Comparison of ENCODE assay signal across 14 cellular contexts in genomic region chr4:110867251-110867960, GRCh38.
DNase-seq lines count a peak whose midpoint lies in the region; ATAC-seq and TF ChIP-seq lines count a peak whose summit lies in the region.
"Had no signal": no experiment of that assay in that cellular context is flagged by ENCODE, and none has a peak within 500 bp of the region (broad histone marks: within the 10 kb centered on the region; RNA-seq: fewer than 3 reads in every experiment).

No MANE protein-coding gene starts in this region.

- no peaks in the 10 kb centered on the region for H3K27me3 ChIP-seq in H7 (ENCODE audit: control insufficient read depth, insufficient read depth, low read length)
- no peaks in the 10 kb centered on the region for H3K27me3 ChIP-seq in effector memory CD4-positive, alpha-beta T cell (replicated peaks; ENCODE audit: control insufficient read depth, insufficient read depth, low read length, poor library complexity, severe bottlenecking)
- H3K27me3 ChIP-seq: adrenal gland had no signal

- H3K4me1 ChIP-seq in effector memory CD4-positive, alpha-beta T cell (ENCODE audit: control insufficient read depth, insufficient read depth, low read length, poor library complexity, severe bottlenecking): no peaks in the 10 kb centered on the region
- H3K4me1 ChIP-seq: adrenal gland had no signal

- H3K36me3 ChIP-seq in H7 (replicated peaks; ENCODE audit: control insufficient read depth, insufficient read depth, low read length): no peaks in the 10 kb centered on the region
- no peaks in the 10 kb centered on the region for H3K36me3 ChIP-seq in effector memory CD4-positive, alpha-beta T cell (ENCODE audit: control insufficient read depth, insufficient read depth, low read length)
- H3K36me3 ChIP-seq: adrenal gland had no signal

- H3K9me3 ChIP-seq in effector memory CD4-positive, alpha-beta T cell (ENCODE audit: control insufficient read depth, low read length): no peaks in the 10 kb centered on the region
- H3K9me3 ChIP-seq: adrenal gland had no signal

- H3K4me3 Mint-ChIP-seq in mesothelial cell of epicardium: no peak overlapping the region
- H3K4me3 Mint-ChIP-seq: activated CD4-positive, alpha-beta T cell treated with anti-CD3 and anti-CD28 coated beads, Interleukin-2, amount 10 ng/mL, durations not matched to agents 24 days and 14 days; nephron had no signal

- peaks cover 3% of the 10 kb centered on the region for H3K9me3 Mint-ChIP-seq in mesothelial cell of epicardium

- H3K27ac ChIP-seq in effector memory CD4-positive, alpha-beta T cell (ENCODE audit: insufficient read depth, low read length, poor library complexity, severe bottlenecking): no peak overlapping the region
- H3K27ac ChIP-seq: adrenal gland had no signal

- ATAC-seq in GM19025 (IDR thresholded peaks at IDR 0.05; ENCODE audit: low read depth, unreplicated experiment) (peak; percentile 68), GM21825 (IDR thresholded peaks at IDR 0.05; ENCODE audit: unreplicated experiment) (peak; percentile 66), HG03175 (IDR thresholded peaks at IDR 0.05; ENCODE audit: unreplicated experiment) (peak; percentile 59)

- DNase-seq in mesothelial cell of epicardium (ENCODE audit: low spot score in 2 of 2, unreplicated experiment in 2 of 2): no peak
- DNase-seq in NCI-H748 (lab: John Stamatoyannopoulos, UW; ENCODE audit: unreplicated experiment): no peak
- no peak for DNase-seq in H7
- no peak for DNase-seq in HuH-7 (ENCODE audit: low spot score)
- no peak for DNase-seq in effector memory CD4-positive, alpha-beta T cell
- DNase-seq: activated CD4-positive, alpha-beta T cell treated with anti-CD3 and anti-CD28 coated beads, Interleukin-2, amount 10 ng/mL, durations not matched to agents 24 days and 14 days; adrenal gland; DMS53; HCEC 1CT; NCI-H187 had no signal

- peaks cover 49% of the 10 kb centered on the region for H3K4me1 Mint-ChIP-seq in mesothelial cell of epicardium
- H3K4me1 Mint-ChIP-seq: activated CD4-positive, alpha-beta T cell treated with anti-CD3 and anti-CD28 coated beads, Interleukin-2, amount 10 ng/mL, durations not matched to agents 24 days and 14 days had no signal

- no peak overlapping the region for H3K4me3 ChIP-seq in H7 (ENCODE audit: insufficient read depth, low read depth, low read length)
- no peak overlapping the region for H3K4me3 ChIP-seq in effector memory CD4-positive, alpha-beta T cell (ENCODE audit: insufficient read depth, low read depth, low read length, poor library complexity, severe bottlenecking)
- H3K4me3 ChIP-seq: adrenal gland had no signal

- H3K36me3 Mint-ChIP-seq in mesothelial cell of epicardium: no peaks in the 10 kb centered on the region

- no peaks in the 10 kb centered on the region for H3K27me3 Mint-ChIP-seq in mesothelial cell of epicardium (ENCODE audit: low read depth)
- H3K27me3 Mint-ChIP-seq: activated CD4-positive, alpha-beta T cell treated with anti-CD3 and anti-CD28 coated beads, Interleukin-2, amount 10 ng/mL, durations not matched to agents 24 days and 14 days had no signal

- H3K27ac Mint-ChIP-seq in mesothelial cell of epicardium: peak overlapping the region; percentile 87
- H3K27ac Mint-ChIP-seq: activated CD4-positive, alpha-beta T cell treated with anti-CD3 and anti-CD28 coated beads, Interleukin-2, amount 10 ng/mL, durations not matched to agents 24 days and 14 days had no signal

- no peak for TF ChIP-seq CTCF in mesothelial cell of epicardium (IDR thresholded peaks at IDR 0.05; ENCODE audit: unreplicated experiment)
